In the genomic region with DNA sequence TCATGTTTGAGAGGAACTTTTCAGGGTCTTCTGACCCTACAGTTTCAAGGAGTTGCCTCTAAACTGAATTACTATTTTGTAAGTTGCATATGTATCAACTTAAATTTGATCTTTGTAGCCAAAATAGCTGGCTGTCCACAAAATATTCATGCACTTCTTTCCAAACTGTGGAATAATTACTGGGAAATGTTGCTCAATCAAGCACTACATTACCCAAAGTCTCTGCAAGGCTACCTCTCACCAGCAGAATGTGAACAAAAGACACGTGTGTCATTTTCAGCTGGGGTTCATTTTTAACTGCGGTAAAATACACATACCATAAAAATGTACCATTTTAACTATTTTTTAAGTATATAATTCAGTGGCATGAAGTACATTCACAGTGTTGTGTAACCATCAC, we compare ENCODE assay signal across 21 cellular contexts.
DNase-seq lines count a peak whose midpoint lies in the region; FAIRE-seq and TF ChIP-seq lines count a peak whose summit lies in the region.
"Had no signal": no experiment of that assay in that cellular context is flagged by ENCODE, and none has a peak within 500 bp of the region (broad histone marks: within the 10 kb centered on the region; RNA-seq: fewer than 3 reads in every experiment).

No MANE protein-coding gene starts in this region.

- no peaks in the 10 kb centered on the region for H3K9me3 ChIP-seq in sigmoid colon
- H3K9me3 ChIP-seq: BE2C had no signal

- TF ChIP-seq POLR2A in sigmoid colon (IDR thresholded peaks at IDR 0.05) = no peak

- peak; percentile 25 for DNase-seq in GM03348 (ENCODE audit: low spot score)
- DNase-seq in amniotic epithelial cell (ENCODE audit: low read depth) = peak; percentile 33
- DNase-seq in fibroblast of peridontal ligament (ENCODE audit: extremely low read depth) = peak; percentile 65
- DNase-seq in NCI-H1048 (lab: John Stamatoyannopoulos, UW) = no peak
- DNase-seq in GM19239 (ENCODE audit: insufficient read length, low spot score) = no peak
- DNase-seq in sigmoid colon = no peak
- DNase-seq: AML-193; BE2C; CD4-positive, alpha-beta T cell; CD8-positive, alpha-beta memory T cell; DMS 273 treated with DMSO at 0.1 percent for 48 hours; DMS79; EL; GDM1; H9; HFFc6 had no signal

- TF ChIP-seq EP300 in sigmoid colon (IDR thresholded peaks at IDR 0.05) = no peak

- H3K4me1 ChIP-seq in sigmoid colon = no peaks in the 10 kb centered on the region
- H3K4me1 ChIP-seq: BE2C had no signal

- 74 to 76% methylated on average over 2 of the region's 2 CpGs for WGBS in sigmoid colon, 2 donors

- no peak overlapping the region for H3K4me3 ChIP-seq in sigmoid colon
- H3K4me3 ChIP-seq: BLaER1 treated with 17β-estradiol and CSF1 and Interleukin-3, amounts not matched to agents 10 nM and 100 nM; GM23338 had no signal

- no peaks in the 10 kb centered on the region for H3K27me3 ChIP-seq in sigmoid colon
- H3K27me3 ChIP-seq: BE2C; BLaER1 treated with 17β-estradiol and CSF1 and Interleukin-3, amounts not matched to agents 10 nM and 100 nM had no signal

- no peak overlapping the region for H3K27ac ChIP-seq in sigmoid colon
- H3K27ac ChIP-seq: BLaER1 treated with 17β-estradiol and CSF1 and Interleukin-3, amounts not matched to agents 10 nM and 100 nM had no signal

- no peaks in the 10 kb centered on the region for H3K36me3 ChIP-seq in sigmoid colon
- H3K36me3 ChIP-seq: BE2C; BLaER1 treated with 17β-estradiol and CSF1 and Interleukin-3, amounts not matched to agents 10 nM and 100 nM had no signal

- TF ChIP-seq CTCF in sigmoid colon (IDR thresholded peaks at IDR 0.05) = no peak

- intact Hi-C loops in sigmoid colon (cut with DNase I) = no loop called here

- FAIRE-seq in GM19239 (lab: Jason Lieb, UNC) = no peak
- FAIRE-seq: D721Med, GM12891, GM18507 had no signal

Comparison
In these comparisons a context has a peak if more than half of its experiments do, and no peak if none do; other contexts are left out.
1. DNase-seq: peak in GM03348 (single experiment), amniotic epithelial cell (single experiment) and fibroblast of peridontal ligament (single experiment); none in NCI-H1048 (single experiment), GM19239 (single experiment) and sigmoid colon (single experiment).